8 cellular contexts compared by ENCODE assay signal in the genomic region with DNA sequence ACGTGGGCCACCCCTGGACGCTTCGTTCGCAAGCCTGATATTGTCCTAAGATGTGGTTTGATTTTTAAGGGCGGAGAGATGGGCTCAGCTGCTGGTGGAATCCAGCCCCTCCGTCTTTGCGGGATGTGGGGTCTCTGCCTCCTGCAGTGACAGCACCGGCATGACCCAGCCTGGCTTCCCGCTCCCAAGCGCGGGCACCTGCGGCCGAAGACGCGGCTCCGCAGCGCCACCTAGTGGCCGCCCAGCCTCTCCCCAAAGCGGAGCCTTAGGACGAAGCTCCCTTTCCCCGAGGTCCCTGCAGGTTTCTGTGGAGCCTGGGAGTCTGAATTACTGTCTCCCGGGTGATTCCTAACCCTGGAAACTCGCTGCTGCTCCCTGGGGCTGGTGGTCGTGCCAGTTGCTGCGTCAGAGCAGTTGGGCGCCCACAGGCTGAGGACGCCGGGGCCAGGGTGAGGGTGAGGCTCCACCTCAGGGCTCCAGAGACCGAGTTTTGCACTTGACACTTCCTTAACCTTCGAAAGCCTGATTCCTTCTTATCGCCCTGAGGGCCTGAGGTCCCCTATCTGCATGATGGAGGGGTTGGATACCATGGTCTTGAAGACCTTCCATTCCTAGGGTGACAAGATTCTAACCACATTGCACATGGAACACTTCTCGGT.
DNase-seq lines count a peak whose midpoint lies in the region; ATAC-seq and TF ChIP-seq lines count a peak whose summit lies in the region.

No MANE protein-coding gene starts in this region.

- H3K4me3 ChIP-seq in AG04449 (ENCODE audit: low read depth, low read length) = no peak overlapping the region; the same call in 1 of the 2 replicates
- H3K4me3 ChIP-seq in OCI-LY7 (ENCODE audit: low read depth, low read length, poor library complexity, severe bottlenecking) = no peak overlapping the region

- H3K4me1 Mint-ChIP-seq in activated T-helper 1 cell treated with anti-CD3 and anti-CD28 coated beads, Interleukin-12 subunit alpha, Interleukin-12 subunit beta, Interleukin-2, Interleukin-4 antibody, amounts not matched to agents 30 ng/mL and 10 ng/mL and 1 ng/mL, durations not matched to agents 14 hours and 24 hours and 36 hours (ENCODE audit: low read depth) = peaks cover 9% of the 10 kb centered on the region

- TF ChIP-seq CTCF in AG04449 (IDR thresholded peaks at IDR 0.05; ENCODE audit: insufficient read depth, low read length, missing control alignments) (peak; percentile 98), OCI-LY7 (conservative IDR thresholded peaks at IDR 0.05; ENCODE audit: low read length) (peak; percentile 91), foreskin keratinocyte (conservative IDR thresholded peaks at IDR 0.05) (peak; percentile 89)

- no peaks in the 10 kb centered on the region for H3K9me2 ChIP-seq in OCI-LY7 (ENCODE audit: insufficient read depth, low read length)

- no peaks in the 10 kb centered on the region for H4K20me1 ChIP-seq in OCI-LY7 (ENCODE audit: insufficient read depth, low read length)

- no peak overlapping the region for H3K4me2 ChIP-seq in OCI-LY7 (ENCODE audit: low read length)

- DNase-seq in AG04449 (ENCODE audit: low read depth, low spot score) = no peak
- DNase-seq in OCI-LY7 (ENCODE audit: low spot score) = peak; percentile 55
- DNase-seq in activated T-helper 1 cell treated with anti-CD3 and anti-CD28 coated beads, Interleukin-12 subunit alpha, Interleukin-12 subunit beta, Interleukin-2, Interleukin-4 antibody, amounts not matched to agents 30 ng/mL and 10 ng/mL and 1 ng/mL, durations not matched to agents 14 hours and 24 hours and 36 hours (ENCODE audit: low spot score) = peak; percentile 27
- DNase-seq in foreskin keratinocyte = no peak
- peak in 9 of 10 donors; percentile 41 to 95 (median 69) for DNase-seq in posterior cingulate gyrus
- no peak for DNase-seq in ACHN

- H3K36me3 Mint-ChIP-seq in activated T-helper 1 cell treated with anti-CD3 and anti-CD28 coated beads, Interleukin-12 subunit alpha, Interleukin-12 subunit beta, Interleukin-2, Interleukin-4 antibody, amounts not matched to agents 30 ng/mL and 10 ng/mL and 1 ng/mL, durations not matched to agents 14 hours and 24 hours and 36 hours (ENCODE audit: low read depth) = no peaks in the 10 kb centered on the region

- BruUV-seq in OCI-LY7 (replicated peaks; lab: Mats Ljungman, UMichigan) = no TSS peak

- H3K4me1 ChIP-seq in OCI-LY7 (ENCODE audit: insufficient read depth, low read length, poor library complexity, severe bottlenecking) (no peaks in the 10 kb centered on the region), foreskin keratinocyte (no peaks in the 10 kb centered on the region)

- POLR2A ChIA-PET in AG04449 (lab: Yijun Ruan, JAX) = no interaction called here
- POLR2A ChIA-PET in OCI-LY7 (lab: Charles Lee) = no interaction called here

- no peaks in the 10 kb centered on the region for H3K36me3 ChIP-seq in OCI-LY7 (ENCODE audit: insufficient read depth, low read length)

- no peak overlapping the region for H3K4me3 Mint-ChIP-seq in activated T-helper 1 cell treated with anti-CD3 and anti-CD28 coated beads, Interleukin-12 subunit alpha, Interleukin-12 subunit beta, Interleukin-2, Interleukin-4 antibody, amounts not matched to agents 30 ng/mL and 10 ng/mL and 1 ng/mL, durations not matched to agents 14 hours and 24 hours and 36 hours

- H3K27me3 Mint-ChIP-seq in activated T-helper 1 cell treated with anti-CD3 and anti-CD28 coated beads, Interleukin-12 subunit alpha, Interleukin-12 subunit beta, Interleukin-2, Interleukin-4 antibody, amounts not matched to agents 30 ng/mL and 10 ng/mL and 1 ng/mL, durations not matched to agents 14 hours and 24 hours and 36 hours (ENCODE audit: insufficient read depth) = no peaks in the 10 kb centered on the region

- H3K9me3 ChIP-seq in OCI-LY7 (ENCODE audit: low read length) = no peaks in the 10 kb centered on the region

- H3K9me3 Mint-ChIP-seq in activated T-helper 1 cell treated with anti-CD3 and anti-CD28 coated beads, Interleukin-12 subunit alpha, Interleukin-12 subunit beta, Interleukin-2, Interleukin-4 antibody, amounts not matched to agents 30 ng/mL and 10 ng/mL and 1 ng/mL, durations not matched to agents 14 hours and 24 hours and 36 hours = no peaks in the 10 kb centered on the region

- H3K27ac ChIP-seq in OCI-LY7 (ENCODE audit: low read depth, low read length, poor library complexity, severe bottlenecking) (no peak overlapping the region), foreskin keratinocyte (no peak overlapping the region)

- H2AFZ ChIP-seq in OCI-LY7 (ENCODE audit: low read length) = no peak overlapping the region

- ATAC-seq in GM18498 (IDR thresholded peaks at IDR 0.05; ENCODE audit: unreplicated experiment) (peak; percentile 76), HG03039 (IDR thresholded peaks at IDR 0.05; ENCODE audit: unreplicated experiment) (peak; percentile 60), foreskin keratinocyte (peak; percentile 84)

- CTCF ChIA-PET in AG04449 (lab: Yijun Ruan, JAX) (interaction anchor here (0.7 to 10.9 kb wide), 56 partner anchors 8 to 1314 kb away, joined by 3 to 198 read pairs (median 4); a partner anchor contains a TSS), OCI-LY7 (lab: Charles Lee; ENCODE audit: unreplicated experiment) (no interaction called here)

- no peaks in the 10 kb centered on the region for H3K79me2 ChIP-seq in OCI-LY7 (ENCODE audit: insufficient read depth, low read depth, low read length)

- intact Hi-C loops in OCI-LY7 (cut with micrococcal nuclease; ENCODE audit: unreplicated experiment) (no loop called here), posterior cingulate gyrus (cut with DNase I) (loop anchor here (2.0 to 5.0 kb wide), 2 partner anchors 192 to 836 kb away; a partner anchor contains a TSS)
- intact Hi-C loops in activated T-helper 1 cell treated with anti-CD3 and anti-CD28 coated beads, Interleukin-12 subunit alpha, Interleukin-12 subunit beta, Interleukin-2, Interleukin-4 antibody, amounts not matched to agents 30 ng/mL and 10 ng/mL and 1 ng/mL, durations not matched to agents 14 hours and 24 hours and 36 hours (cut with micrococcal nuclease) = no loop called here

- no peak overlapping the region for H3K27ac Mint-ChIP-seq in activated T-helper 1 cell treated with anti-CD3 and anti-CD28 coated beads, Interleukin-12 subunit alpha, Interleukin-12 subunit beta, Interleukin-2, Interleukin-4 antibody, amounts not matched to agents 30 ng/mL and 10 ng/mL and 1 ng/mL, durations not matched to agents 14 hours and 24 hours and 36 hours

- peaks cover 6% of the 10 kb centered on the region for H3K27me3 ChIP-seq in foreskin keratinocyte

- in situ Hi-C loops in ACHN (cut with HindIII; ENCODE audit: low pct_ligation_motif_present, low pct_unique_long_range_greater_than_20kb, low sequenced_read_pairs) = no loop called here

Comparison
In these comparisons a context has a peak if more than half of its experiments do, and no peak if none do; other contexts are left out.
1. DNase-seq: peak in OCI-LY7 (single experiment), activated T-helper 1 cell treated with anti-CD3 and anti-CD28 coated beads, Interleukin-12 subunit alpha, Interleukin-12 subunit beta, Interleukin-2, Interleukin-4 antibody, amounts not matched to agents 30 ng/mL and 10 ng/mL and 1 ng/mL, durations not matched to agents 14 hours and 24 hours and 36 hours (single experiment) and posterior cingulate gyrus (9 of 10); none in AG04449 (single experiment), foreskin keratinocyte (0 of 2) and ACHN (single experiment).
2. Peak in every context shown above with its lines, with median percentiles within 50 percentile points of each other: CTCF ChIP-seq and ATAC-seq.